Comparison of ENCODE assay signal across 9 cellular contexts in the genomic region with DNA sequence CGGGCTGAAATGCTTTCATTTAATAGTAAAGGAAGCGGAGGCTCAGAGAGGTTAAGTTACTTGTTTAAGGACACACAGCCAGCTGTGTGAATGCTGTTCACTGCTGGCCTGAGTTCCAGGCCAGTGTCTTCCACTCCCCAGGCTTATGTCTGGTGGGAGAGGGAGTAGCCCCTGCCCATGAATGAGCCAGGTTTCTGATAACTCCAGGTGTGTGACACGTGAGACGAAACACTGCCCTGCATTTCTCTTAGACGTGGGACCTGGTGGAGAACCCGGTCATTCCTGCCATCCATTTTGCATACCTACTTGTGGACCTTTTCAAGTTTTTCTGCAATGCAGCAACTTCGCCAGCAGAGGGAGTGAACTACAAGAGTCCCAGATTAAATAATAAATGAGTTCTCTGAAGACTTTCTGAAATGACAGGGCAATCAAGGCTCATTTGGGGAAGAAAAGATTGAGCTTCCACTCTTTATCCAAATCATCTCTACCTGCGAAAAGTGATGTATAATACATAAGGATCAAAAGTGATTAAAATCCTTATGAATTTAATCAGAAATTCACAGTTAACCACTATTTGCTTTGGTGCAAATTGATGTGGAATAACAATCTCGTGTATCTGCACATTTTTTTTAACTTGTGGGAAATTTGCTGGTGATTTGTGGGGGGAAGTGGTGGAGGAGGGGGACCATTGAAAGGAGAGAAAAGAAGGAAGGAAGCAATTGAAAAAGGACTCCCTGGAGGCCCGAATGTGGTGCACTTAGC.
DNase-seq lines count a peak whose midpoint lies in the region; ATAC-seq and TF ChIP-seq lines count a peak whose summit lies in the region.
"Had no signal": no experiment of that assay in that cellular context is flagged by ENCODE, and none has a peak within 500 bp of the region (broad histone marks: within the 10 kb centered on the region; RNA-seq: fewer than 3 reads in every experiment).

No MANE protein-coding gene starts in this region.

- no peak overlapping the region for H3K9ac ChIP-seq in PC-3 (ENCODE audit: low read length)

- H3K36me3 Mint-ChIP-seq in activated naive CD4-positive, alpha-beta T cell treated with anti-CD3 and anti-CD28 coated beads, Interleukin-2, amount 10 ng/mL, durations not matched to agents 7 days and 5 days = no peaks in the 10 kb centered on the region
- H3K36me3 Mint-ChIP-seq: activated naive CD8-positive, alpha-beta T cell had no signal

- H3K4me3 ChIP-seq in PC-3 (ENCODE audit: low read length) (no peak overlapping the region), heart right ventricle (no peak overlapping the region)

- H3K79me2 ChIP-seq in PC-3 (ENCODE audit: low read length) = no peaks in the 10 kb centered on the region

- no peaks in the 10 kb centered on the region for H3K4me1 ChIP-seq in PC-3 (ENCODE audit: insufficient read depth, low read length)
- peaks cover 0 to 50% (median 10%) of the 10 kb centered on the region in 9 donors for H3K4me1 ChIP-seq in heart right ventricle

- TF ChIP-seq CTCF in PC-3 (conservative IDR thresholded peaks at IDR 0.05; ENCODE audit: low read depth, low read length) (peak; percentile 81), heart right ventricle (IDR thresholded peaks at IDR 0.05) (peak; percentile 73 to 91 (median 83))

- peak overlapping the region; percentile 62 for H2AFZ ChIP-seq in PC-3 (ENCODE audit: low read length)

- H3K9me3 Mint-ChIP-seq in activated naive CD4-positive, alpha-beta T cell treated with anti-CD3 and anti-CD28 coated beads, Interleukin-2, amount 10 ng/mL, durations not matched to agents 7 days and 5 days = no peaks in the 10 kb centered on the region

- DNase-seq in DMS79 treated with DMSO at 0.1 percent for 48 hours (lab: John Stamatoyannopoulos, UW) = peak; percentile 66
- DNase-seq in HT1080 (ENCODE audit: low read depth) = peak; percentile 65
- DNase-seq in PC-3 = peak; percentile 79
- DNase-seq in activated naive CD4-positive, alpha-beta T cell treated with anti-CD3 and anti-CD28 coated beads, Interleukin-2, amount 10 ng/mL, durations not matched to agents 7 days and 5 days = peak; percentile 70
- peak in 1 of 2 donors; percentile 51 for DNase-seq in heart right ventricle
- DNase-seq in retina = peak; percentile 78

- H3K27me3 Mint-ChIP-seq in activated naive CD4-positive, alpha-beta T cell treated with anti-CD3 and anti-CD28 coated beads, Interleukin-2, amount 10 ng/mL, durations not matched to agents 7 days and 5 days = peaks cover 24% of the 10 kb centered on the region

- no peak overlapping the region for H3K4me3 Mint-ChIP-seq in activated naive CD4-positive, alpha-beta T cell treated with anti-CD3 and anti-CD28 coated beads, Interleukin-2, amount 10 ng/mL, durations not matched to agents 7 days and 5 days
- H3K4me3 Mint-ChIP-seq: activated naive CD8-positive, alpha-beta T cell had no signal

- CTCF ChIA-PET in PC-3 (lab: Charles Lee) = interaction anchor here (0.7 kb wide), 1 partner anchor 718 kb away, joined by 3 read pairs; no protein-coding TSS in a partner anchor
- CTCF ChIA-PET in activated naive CD4-positive, alpha-beta T cell treated with anti-CD3 and anti-CD28 coated beads, Interleukin-2, amount 10 ng/mL, durations not matched to agents 7 days and 5 days (lab: Charles Lee) = interaction anchor here (0.8 to 1.4 kb wide), 5 partner anchors 168 to 731 kb away, joined by 3 to 5 read pairs (median 3); no protein-coding TSS in a partner anchor

- H3K9me3 ChIP-seq in PC-3 (ENCODE audit: low read length) = no peaks in the 10 kb centered on the region
- H3K9me3 ChIP-seq in heart right ventricle = no peaks in the 10 kb centered on the region

- POLR2A ChIA-PET in PC-3 (lab: Charles Lee; ENCODE audit: unreplicated experiment) = no interaction called here

- ATAC-seq in PC-3 = peak; percentile 55
- peak in 1 of 8 donors; percentile 21 for ATAC-seq in heart right ventricle
- ATAC-seq in GM21360 (IDR thresholded peaks at IDR 0.05; ENCODE audit: unreplicated experiment) = no peak
- ATAC-seq in HG03439 (IDR thresholded peaks at IDR 0.05; ENCODE audit: unreplicated experiment) = no peak

- BruUV-seq in PC-3 (replicated peaks; lab: Mats Ljungman, UMichigan) = no TSS peak

- H3K36me3 ChIP-seq in PC-3 (ENCODE audit: low read depth, low read length) (no peaks in the 10 kb centered on the region), heart right ventricle (no peaks in the 10 kb centered on the region)

- no peaks in the 10 kb centered on the region for H4K20me1 ChIP-seq in PC-3 (ENCODE audit: low read length)

- H3K27ac Mint-ChIP-seq in activated naive CD4-positive, alpha-beta T cell treated with anti-CD3 and anti-CD28 coated beads, Interleukin-2, amount 10 ng/mL, durations not matched to agents 7 days and 5 days = no peak overlapping the region
- H3K27ac Mint-ChIP-seq: activated naive CD8-positive, alpha-beta T cell had no signal

- H3K27ac ChIP-seq in PC-3 (ENCODE audit: low read length) = no peak overlapping the region
- peak overlapping the region in 1 of 10 donors; percentile 76 for H3K27ac ChIP-seq in heart right ventricle

- no peaks in the 10 kb centered on the region for H3K4me1 Mint-ChIP-seq in activated naive CD4-positive, alpha-beta T cell treated with anti-CD3 and anti-CD28 coated beads, Interleukin-2, amount 10 ng/mL, durations not matched to agents 7 days and 5 days

- 35 to 39% methylated on average over 10 of the region's 10 CpGs for WGBS in heart right ventricle, 2 donors

- no peak overlapping the region for H3K4me2 ChIP-seq in PC-3 (ENCODE audit: low read length)

- no peaks in the 10 kb centered on the region for H3F3A ChIP-seq in PC-3 (ENCODE audit: low read length, unreplicated experiment)

- H3K9me2 ChIP-seq in PC-3 (replicated peaks; ENCODE audit: low read length) = no peaks in the 10 kb centered on the region

- intact Hi-C loops in PC-3 (cut with micrococcal nuclease) = loop anchor here (2.0 kb wide), 1 partner anchor 717 kb away; no protein-coding TSS in a partner anchor
- intact Hi-C loops in heart right ventricle (cut with DNase I) = loop anchor here in 3 of 10 donors (2.0 to 10.0 kb wide), 4 partner anchors 231 to 729 kb away; no protein-coding TSS in a partner anchor

- H3K27me3 ChIP-seq in PC-3 (ENCODE audit: low read length) (no peaks in the 10 kb centered on the region), heart right ventricle (no peaks in the 10 kb centered on the region)
